18 cellular contexts compared by ENCODE assay signal in genomic region chr10:110576220-110576619, GRCh38. TPM values are rescaled to one million over a fixed set of nuclear protein-coding genes. Genes with fewer than 3 reads are reported as not detected.
DNase-seq lines count a peak whose midpoint lies in the region; ATAC-seq, FAIRE-seq and TF ChIP-seq lines count a peak whose summit lies in the region.
"Had no signal": no experiment of that assay in that cellular context is flagged by ENCODE, and none has a peak within 500 bp of the region (broad histone marks: within the 10 kb centered on the region; RNA-seq: fewer than 3 reads in every experiment).

No MANE protein-coding gene starts in this region.

- no peaks in the 10 kb centered on the region for H3K9me3 ChIP-seq in breast epithelium

- intact Hi-C loops in MCF 10A (cut with micrococcal nuclease) (no loop called here), breast epithelium (cut with DNase I; ENCODE audit: low total_unique reads) (no loop called here)

- no peaks in the 10 kb centered on the region for H3K4me1 ChIP-seq in breast epithelium

- H3K27me3 Mint-ChIP-seq in MCF 10A (ENCODE audit: insufficient read depth, unreplicated experiment), result no peaks in the 10 kb centered on the region
- H3K27me3 Mint-ChIP-seq in activated T-helper 17 cell treated with anti-CD3 and anti-CD28 coated beads, Interleukin-2, amount 50 U/mL, for 72 hours, result no peaks in the 10 kb centered on the region

- H3K4me1 Mint-ChIP-seq in MCF 10A (ENCODE audit: insufficient read depth, unreplicated experiment), result peaks cover 22% of the 10 kb centered on the region
- H3K4me1 Mint-ChIP-seq in activated T-helper 17 cell treated with anti-CD3 and anti-CD28 coated beads, Interleukin-2, amount 50 U/mL, for 72 hours, result peaks cover 36% of the 10 kb centered on the region

- no peaks in the 10 kb centered on the region for H3K9me3 Mint-ChIP-seq in MCF 10A (ENCODE audit: unreplicated experiment)
- no peaks in the 10 kb centered on the region for H3K9me3 Mint-ChIP-seq in activated T-helper 17 cell treated with anti-CD3 and anti-CD28 coated beads, Interleukin-2, amount 50 U/mL, for 72 hours

- no TSS peak for BruUV-seq in MCF 10A (replicated peaks; lab: Mats Ljungman, UMichigan)

- no peaks in the 10 kb centered on the region for H3K36me3 ChIP-seq in breast epithelium

- H3K27ac Mint-ChIP-seq in MCF 10A (ENCODE audit: low read depth, unreplicated experiment), result peak overlapping the region; percentile 5
- peak overlapping the region; percentile 73 for H3K27ac Mint-ChIP-seq in activated T-helper 17 cell treated with anti-CD3 and anti-CD28 coated beads, Interleukin-2, amount 50 U/mL, for 72 hours

- CTCF ChIA-PET in MCF 10A (lab: Yijun Ruan, JAX), result no interaction called here

- no peak for TF ChIP-seq POLR2A in breast epithelium (IDR thresholded peaks at IDR 0.05)

- H3K4me3 Mint-ChIP-seq in MCF 10A (ENCODE audit: unreplicated experiment), result no peak overlapping the region
- peak overlapping the region; percentile 39 for H3K4me3 Mint-ChIP-seq in activated T-helper 17 cell treated with anti-CD3 and anti-CD28 coated beads, Interleukin-2, amount 50 U/mL, for 72 hours

- no peak for FAIRE-seq in GM19239 (lab: Jason Lieb, UNC)
- FAIRE-seq: GM18507 had no signal

- no peaks in the 10 kb centered on the region for H3K27me3 ChIP-seq in breast epithelium

- peaks cover 38% of the 10 kb centered on the region for H3K36me3 Mint-ChIP-seq in MCF 10A (ENCODE audit: insufficient read depth, unreplicated experiment)
- H3K36me3 Mint-ChIP-seq in activated T-helper 17 cell treated with anti-CD3 and anti-CD28 coated beads, Interleukin-2, amount 50 U/mL, for 72 hours (ENCODE audit: low read depth), result peaks cover 93% of the 10 kb centered on the region

- no peak overlapping the region for H3K4me3 ChIP-seq in breast epithelium
- H3K4me3 ChIP-seq in fibroblast of pulmonary artery (replicated peaks; ENCODE audit: low read depth, low read length), result no peak overlapping the region

- POLR2A ChIA-PET in MCF 10A (lab: Yijun Ruan, JAX), result interaction anchor here (1.5 to 1.6 kb wide), 2 partner anchors 9 to 271 kb away, joined by 3 to 10 read pairs; partner anchors contain the start of genes SMC3 and SMNDC1

- TF ChIP-seq CTCF in MCF 10A (IDR thresholded peaks at IDR 0.05; ENCODE audit: unreplicated experiment) (no peak), breast epithelium (IDR thresholded peaks at IDR 0.05) (no peak), fibroblast of pulmonary artery (IDR thresholded peaks at IDR 0.05; ENCODE audit: low read length, missing control alignments) (no peak)

- DNase-seq in MCF 10A (ENCODE audit: unreplicated experiment) (peak; percentile 90), breast epithelium (ENCODE audit: low spot score in 2 of 2) (no peak), fibroblast of pulmonary artery (ENCODE audit: low read depth) (peak; percentile 89), stromal cell of bone marrow (ENCODE audit: low read depth) (peak; percentile 83), H4 (ENCODE audit: low spot score) (no peak), DMS53 treated with DMSO at 0.1 percent for 48 hours (lab: John Stamatoyannopoulos, UW; ENCODE audit: unreplicated experiment) (no peak), GM19239 (ENCODE audit: insufficient read length, low spot score) (no peak)
- DNase-seq: central memory CD4-positive, alpha-beta T cell; DND-41; midbrain; NCI-H1417 treated with DMSO at 0.1 percent for 48 hours; NCI-H69; posterior cingulate gyrus; SIG-M5; stimulated activated CD4-positive, alpha-beta T cell treated with anti-CD3 and anti-CD28 coated beads, Interleukin-2, amount 100 ng/mL, for 24 hours had no signal

- no peak overlapping the region for H3K27ac ChIP-seq in breast epithelium

- peak; percentile 65 for ATAC-seq in activated T-helper 17 cell treated with anti-CD3 and anti-CD28 coated beads, Interleukin-2, amount 50 U/mL, for 72 hours (replicated peaks)
- ATAC-seq: HCT116 had no signal

RNA-seq across cellular contexts. Expression of gene SMC3, which starts 8.7 kb away (rescaled TPM):
- 43.0 and 43.2 TPM in 2 replicates for total RNA-seq in MCF 10A (2022)
- 10 to 100 TPM; 26.6 to 37.8 (median 37.0) TPM for total RNA-seq in breast epithelium
- 10 to 100 TPM; 74.0 to 77.3 TPM for total RNA-seq in activated T-helper 17 cell treated with anti-CD3 and anti-CD28 coated beads, Interleukin-2, amount 50 U/mL, for 72 hours
- 28.9 and 32.9 TPM in 2 replicates for total RNA-seq in H4 (2014; rRNA removed; shearing (Covaris generic))

Comparison
In these comparisons a context has a peak if more than half of its experiments do, and no peak if none do; other contexts are left out.
1. DNase-seq: peak in MCF 10A (single experiment), fibroblast of pulmonary artery (single experiment) and stromal cell of bone marrow (single experiment); none in breast epithelium (0 of 2), H4 (single experiment), DMS53 treated with DMSO at 0.1 percent for 48 hours (single experiment) and GM19239 (single experiment).